Comparison of ENCODE assay signal across 11 cellular contexts in the genomic region with DNA sequence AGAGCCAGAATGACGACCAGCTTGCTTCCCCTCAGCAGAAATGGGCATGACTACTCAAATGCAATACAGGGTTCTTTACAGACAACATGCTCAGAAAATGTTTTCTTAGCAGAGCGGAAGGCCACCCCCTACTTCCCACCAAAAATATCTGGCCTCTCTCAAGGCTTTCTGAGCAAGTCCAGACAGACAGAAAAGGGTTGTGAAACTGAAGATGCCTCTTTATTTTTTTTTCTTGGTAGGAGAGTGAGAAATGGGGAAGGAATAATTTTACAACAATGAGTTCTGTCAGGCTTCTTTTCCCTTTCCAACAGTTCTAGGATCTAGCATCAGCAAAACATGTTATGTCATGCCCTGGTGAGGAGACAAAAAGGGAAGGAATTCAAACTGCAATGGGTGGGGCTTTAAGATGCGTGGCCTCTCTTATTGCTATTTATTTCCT.
DNase-seq lines count a peak whose midpoint lies in the region; ATAC-seq and TF ChIP-seq lines count a peak whose summit lies in the region.
"Had no signal": no experiment of that assay in that cellular context is flagged by ENCODE, and none has a peak within 500 bp of the region (broad histone marks: within the 10 kb centered on the region; RNA-seq: fewer than 3 reads in every experiment).

No MANE protein-coding gene starts in this region.

- H3K27me3 ChIP-seq in GM23338 (ENCODE audit: insufficient read depth): no peaks in the 10 kb centered on the region; the same call in 1 of the 2 replicates

- H3K79me2 ChIP-seq in GM23338 (replicated peaks; ENCODE audit: insufficient read depth): no peaks in the 10 kb centered on the region

- no peaks in the 10 kb centered on the region for H4K20me1 ChIP-seq in GM23338 (replicated peaks; ENCODE audit: insufficient read depth)

- ATAC-seq in GM23338: no peak
- peak; percentile 86 for ATAC-seq in Right ventricle myocardium superior (ENCODE audit: poor library complexity)
- peak; percentile 93 for ATAC-seq in sciatic nerve
- ATAC-seq in GM21381 (IDR thresholded peaks at IDR 0.05; ENCODE audit: unreplicated experiment): no peak

- TF ChIP-seq CTCF in GM23338 (conservative IDR thresholded peaks at IDR 0.05; ENCODE audit: low read depth in 2 of 2): no peak

- no peak overlapping the region for H3K4me3 ChIP-seq in GM23338

- H3K4me2 ChIP-seq in GM23338: peak overlapping the region; percentile 47; the same call in 1 of the 2 replicates

- H3K36me3 ChIP-seq in GM23338 (ENCODE audit: insufficient read depth): no peaks in the 10 kb centered on the region

- H3K4me1 ChIP-seq in GM23338 (ENCODE audit: insufficient read depth): peaks cover 14% of the 10 kb centered on the region

- no peak overlapping the region for H3K4me3 Mint-ChIP-seq in GM23338
- H3K4me3 Mint-ChIP-seq: nephron progenitor cell had no signal

- no peaks in the 10 kb centered on the region; the same call in 2 of the 3 replicates for H3K36me3 Mint-ChIP-seq in GM23338 (ENCODE audit: low read depth)

- H3F3A ChIP-seq in GM23338 (replicated peaks; ENCODE audit: low read depth): no peaks in the 10 kb centered on the region

- peaks cover 21% of the 10 kb centered on the region for H3K9me2 ChIP-seq in GM23338 (ENCODE audit: insufficient read depth)

- H3K27me3 Mint-ChIP-seq in GM23338 (ENCODE audit: insufficient read depth, low read depth, poor library complexity): peaks cover 23% of the 10 kb centered on the region

- H3K27ac ChIP-seq in GM23338 (ENCODE audit: low read depth): no peak overlapping the region

- intact Hi-C loops in Right ventricle myocardium superior (cut with DNase I): no loop called here
- intact Hi-C loops in sciatic nerve (cut with DNase I): no loop called here

- peaks cover 27% of the 10 kb centered on the region for H3K4me1 Mint-ChIP-seq in GM23338

- H3K9me3 Mint-ChIP-seq in GM23338: no peaks in the 10 kb centered on the region
- H3K9me3 Mint-ChIP-seq: nephron progenitor cell had no signal

- DNase-seq in GM23338 (ENCODE audit: low spot score) (no peak), SKM-1 treated with dmso at 0.1 percent for 144 hours (lab: John Stamatoyannopoulos, UW; ENCODE audit: unreplicated experiment) (peak; percentile 73), Right ventricle myocardium superior (no peak), sciatic nerve (ENCODE audit: low spot score) (no peak), ureter (ENCODE audit: low spot score) (no peak), NCI-H2107 treated with DMSO at 0.1 percent for 48 hours (lab: John Stamatoyannopoulos, UW; ENCODE audit: unreplicated experiment) (no peak)
- DNase-seq in stimulated activated CD4-positive, alpha-beta T cell treated with anti-CD3 and anti-CD28 coated beads, Interleukin-2, amount 100 ng/mL, for 48 hours: no peak
- DNase-seq: NCI-H187, nephron progenitor cell, T-helper 1 cell had no signal

- no peak overlapping the region; the same call in 1 of the 2 replicates for H3K27ac Mint-ChIP-seq in GM23338
- H3K27ac Mint-ChIP-seq: nephron progenitor cell had no signal

- H2AFZ ChIP-seq in GM23338: peak overlapping the region; percentile 11; the same call in 1 of the 2 replicates

TF ChIP-seq in GM23338, 12 proteins besides CTCF, POLR2A, EP300 and RAD21:
- TF ChIP-seq JUNB (IDR thresholded peaks at IDR 0.05; ENCODE audit: unreplicated experiment): no peak

Comparison
In these comparisons a context has a peak if more than half of its experiments do, and no peak if none do; other contexts are left out.
1. ATAC-seq: peak in Right ventricle myocardium superior (single experiment) and sciatic nerve (single experiment); none in GM23338 (single experiment) and GM21381 (single experiment).